ENCODE assay signal across 10 cellular contexts in genomic region chr1:206782448-206782847, GRCh38. TPM values are rescaled to one million over a fixed set of nuclear protein-coding genes. Genes with fewer than 3 reads are reported as not detected.
A peak's percentile ranks its signal among the peaks of the same experiment; 100 is the strongest.
DNase-seq lines count a peak whose midpoint lies in the region; ATAC-seq and TF ChIP-seq lines count a peak whose summit lies in the region.
"Had no signal": no experiment of that assay in that cellular context is flagged by ENCODE, and none has a peak within 500 bp of the region (broad histone marks: within the 10 kb centered on the region; RNA-seq: fewer than 3 reads in every experiment).

No MANE protein-coding gene starts in this region.

- TF ChIP-seq CTCF in left lung (IDR thresholded peaks at IDR 0.05): no peak

- no peak overlapping the region for H3K27ac ChIP-seq in left lung

- H3K4me1 ChIP-seq in left lung: peaks cover 0 to 14% of the 10 kb centered on the region in 2 donors

- peaks cover 51% of the 10 kb centered on the region for H3K4me1 Mint-ChIP-seq in activated naive CD8-positive, alpha-beta T cell treated with anti-CD3 and anti-CD28 coated beads, Interleukin-2, amount 10 ng/mL, durations not matched to agents 7 days and 5 days
- H3K4me1 Mint-ChIP-seq in activated naive CD4-positive, alpha-beta T cell treated with anti-CD3 and anti-CD28 coated beads, Interleukin-2, amount 10 ng/mL, durations not matched to agents 7 days and 5 days: peaks cover 54% of the 10 kb centered on the region

- H3K27ac Mint-ChIP-seq in activated naive CD8-positive, alpha-beta T cell treated with anti-CD3 and anti-CD28 coated beads, Interleukin-2, amount 10 ng/mL, durations not matched to agents 7 days and 5 days: no peak overlapping the region
- no peak overlapping the region for H3K27ac Mint-ChIP-seq in activated naive CD4-positive, alpha-beta T cell treated with anti-CD3 and anti-CD28 coated beads, Interleukin-2, amount 10 ng/mL, durations not matched to agents 7 days and 5 days

- POLR2A ChIA-PET in activated naive CD8-positive, alpha-beta T cell treated with anti-CD3 and anti-CD28 coated beads, Interleukin-2, amount 10 ng/mL, durations not matched to agents 7 days and 5 days (lab: Charles Lee): interaction anchor here (0.8 to 2.9 kb wide), 2 partner anchors 12 to 43 kb away, joined by 3 to 16 read pairs; partner anchors contain the start of genes IL10 and IL19

- CTCF ChIA-PET in activated naive CD4-positive, alpha-beta T cell treated with anti-CD3 and anti-CD28 coated beads, Interleukin-2, amount 10 ng/mL, durations not matched to agents 7 days and 5 days (lab: Charles Lee): interaction anchor here (1.7 to 4.2 kb wide), 2 partner anchors 44 to 129 kb away, joined by 5 to 11 read pairs; no protein-coding TSS in a partner anchor

- intact Hi-C loops in left lung (cut with DNase I): no loop called here

- peak overlapping the region; percentile 29 for H3K4me3 Mint-ChIP-seq in activated naive CD8-positive, alpha-beta T cell treated with anti-CD3 and anti-CD28 coated beads, Interleukin-2, amount 10 ng/mL, durations not matched to agents 7 days and 5 days
- H3K4me3 Mint-ChIP-seq in activated naive CD4-positive, alpha-beta T cell treated with anti-CD3 and anti-CD28 coated beads, Interleukin-2, amount 10 ng/mL, durations not matched to agents 7 days and 5 days: no peak overlapping the region

- H3K9me3 Mint-ChIP-seq in activated naive CD8-positive, alpha-beta T cell treated with anti-CD3 and anti-CD28 coated beads, Interleukin-2, amount 10 ng/mL, durations not matched to agents 7 days and 5 days: no peaks in the 10 kb centered on the region
- H3K9me3 Mint-ChIP-seq in activated naive CD4-positive, alpha-beta T cell treated with anti-CD3 and anti-CD28 coated beads, Interleukin-2, amount 10 ng/mL, durations not matched to agents 7 days and 5 days: no peaks in the 10 kb centered on the region

- H3K36me3 Mint-ChIP-seq in activated naive CD8-positive, alpha-beta T cell treated with anti-CD3 and anti-CD28 coated beads, Interleukin-2, amount 10 ng/mL, durations not matched to agents 7 days and 5 days: no peaks in the 10 kb centered on the region
- H3K36me3 Mint-ChIP-seq in activated naive CD4-positive, alpha-beta T cell treated with anti-CD3 and anti-CD28 coated beads, Interleukin-2, amount 10 ng/mL, durations not matched to agents 7 days and 5 days: peaks cover 4% of the 10 kb centered on the region

- DNase-seq in activated naive CD8-positive, alpha-beta T cell treated with anti-CD3 and anti-CD28 coated beads, Interleukin-2, amount 10 ng/mL, durations not matched to agents 7 days and 5 days: no peak
- DNase-seq in left lung (no peak), NCI-H2081 treated with DMSO at 0.1 percent for 48 hours (lab: John Stamatoyannopoulos, UW) (no peak), AG08396 (ENCODE audit: low spot score) (no peak)
- DNase-seq in activated naive CD4-positive, alpha-beta T cell treated with anti-CD3 and anti-CD28 coated beads, Interleukin-2, amount 10 ng/mL, durations not matched to agents 7 days and 5 days: no peak
- DNase-seq: hippocampal formation, NCI-H510A treated with DMSO at 0.1 percent for 48 hours had no signal

- peaks cover 3% of the 10 kb centered on the region for H3K27me3 Mint-ChIP-seq in activated naive CD8-positive, alpha-beta T cell treated with anti-CD3 and anti-CD28 coated beads, Interleukin-2, amount 10 ng/mL, durations not matched to agents 7 days and 5 days
- peaks cover 30% of the 10 kb centered on the region for H3K27me3 Mint-ChIP-seq in activated naive CD4-positive, alpha-beta T cell treated with anti-CD3 and anti-CD28 coated beads, Interleukin-2, amount 10 ng/mL, durations not matched to agents 7 days and 5 days

- H3K36me3 ChIP-seq in left lung: no peaks in the 10 kb centered on the region

- no peaks in the 10 kb centered on the region for H3K27me3 ChIP-seq in left lung

- peak; percentile 68 for ATAC-seq in GM18511 (IDR thresholded peaks at IDR 0.05; ENCODE audit: unreplicated experiment)
- peak; percentile 63 for ATAC-seq in GM21390 (IDR thresholded peaks at IDR 0.05; ENCODE audit: unreplicated experiment)
- ATAC-seq in HG03175 (IDR thresholded peaks at IDR 0.05; ENCODE audit: unreplicated experiment): peak; percentile 63
- peak; percentile 37 for ATAC-seq in activated naive CD8-positive, alpha-beta T cell treated with anti-CD3 and anti-CD28 coated beads, Interleukin-2, amount 10 ng/mL, durations not matched to agents 7 days and 5 days (ENCODE audit: low read depth)
- ATAC-seq in left lung: no peak

- H3K9me3 ChIP-seq in left lung: no peaks in the 10 kb centered on the region

- H3K4me3 ChIP-seq in left lung: no peak overlapping the region

RNA-seq across cellular contexts. Expression of gene IL10, which starts 10.2 kb away (rescaled TPM):
- under 1 TPM in 1 of 2 experiments, not detected in 1; 0.17 TPM for total RNA-seq in activated naive CD8-positive, alpha-beta T cell treated with anti-CD3 and anti-CD28 coated beads, Interleukin-2, amount 10 ng/mL, durations not matched to agents 7 days and 5 days
- total RNA-seq in left lung: 1 to 10 TPM; 3.0 to 6.2 TPM

RNA-seq across cellular contexts. Expression of gene IL19, which starts 11.9 kb away (rescaled TPM):
- total RNA-seq in activated naive CD8-positive, alpha-beta T cell treated with anti-CD3 and anti-CD28 coated beads, Interleukin-2, amount 10 ng/mL, durations not matched to agents 7 days and 5 days: not detected
- total RNA-seq in left lung: not detected
